ENCODE assay signal across 1 cellular context in the genomic region with DNA sequence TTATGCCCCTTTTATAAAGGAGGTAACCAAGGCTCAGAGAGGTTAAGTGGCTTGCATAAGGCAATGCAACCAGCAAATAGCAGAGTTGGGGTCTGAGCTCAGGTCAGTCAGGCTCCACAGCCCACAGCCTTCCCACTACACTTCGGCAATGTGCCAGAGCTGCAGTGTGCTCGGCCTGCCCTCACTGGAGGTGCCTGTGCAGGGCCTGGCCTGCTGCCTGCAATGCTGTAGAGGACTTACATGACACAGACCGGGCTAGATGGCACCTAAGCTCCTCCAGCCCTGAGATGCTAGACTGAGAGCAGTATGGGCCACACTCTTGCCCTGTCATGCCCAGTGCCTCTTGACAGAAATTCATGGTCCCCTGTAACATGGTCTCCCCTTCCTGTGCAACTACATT.
TF ChIP-seq lines count a peak whose summit lies in the region.

No MANE protein-coding gene starts in this region.

TF ChIP-seq in K562, 482 proteins besides CTCF, POLR2A, EP300 and RAD21:
- no peak for TF ChIP-seq PCBP2 (IDR thresholded peaks at IDR 0.05; ENCODE audit: low read depth, low read length, poor library complexity, severe bottlenecking)
- TF ChIP-seq ZNF24 (IDR thresholded peaks at IDR 0.05) = peak; percentile 64; the same call in 1 of the 2 replicates
- TF ChIP-seq RBBP5 (IDR thresholded peaks at IDR 0.05; ENCODE audit: borderline replicate concordance, insufficient read depth, low read length, poor library complexity, severe bottlenecking) = no peak
